Comparison of ENCODE assay signal across 29 cellular contexts in the genomic region with DNA sequence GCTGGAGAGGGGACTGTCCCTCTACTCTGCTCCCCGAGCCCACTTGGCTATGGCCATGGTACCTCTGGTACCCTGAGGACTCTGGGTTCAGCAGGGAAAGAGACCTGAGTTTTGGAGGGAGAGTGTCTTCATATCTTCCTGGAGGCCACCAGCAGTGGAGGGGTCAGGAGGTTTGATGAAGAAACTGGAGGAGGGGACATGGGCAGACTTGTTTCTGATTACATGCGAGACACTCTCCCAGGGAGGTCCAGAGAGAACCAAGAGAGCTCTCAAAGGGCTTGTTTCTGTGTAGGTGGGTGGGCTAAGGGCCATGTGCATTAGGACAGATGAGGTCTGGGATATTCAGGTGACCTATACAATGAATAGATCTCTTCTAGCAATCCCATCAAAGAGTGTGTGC.
A peak's percentile ranks its signal among the peaks of the same experiment; 100 is the strongest.
DNase-seq lines count a peak whose midpoint lies in the region; ATAC-seq, FAIRE-seq and TF ChIP-seq lines count a peak whose summit lies in the region.
"Had no signal": no experiment of that assay in that cellular context is flagged by ENCODE, and none has a peak within 500 bp of the region (broad histone marks: within the 10 kb centered on the region; RNA-seq: fewer than 3 reads in every experiment).

No MANE protein-coding gene starts in this region.

- H3K4me3 Mint-ChIP-seq in stimulated activated naive CD8-positive, alpha-beta T cell treated with anti-CD3 and anti-CD28 coated beads, Interleukin-15, amount 100 ng/mL, for 72 hours, result no peak overlapping the region
- H3K4me3 Mint-ChIP-seq: activated CD4-positive, alpha-beta memory T cell treated with anti-CD3 and anti-CD28 coated beads for 36 hours; activated naive CD4-positive, alpha-beta T cell treated with anti-CD3 and anti-CD28 coated beads, Interleukin-2, amount 10 ng/mL, durations not matched to agents 7 days and 5 days; CD4-positive, alpha-beta T cell; natural killer cell treated with Interleukin-12 subunit alpha and Interleukin-12 subunit beta and Interleukin-15 and Interleukin-18, amount 100 ng/mL, for 72 hours; type B pancreatic cell had no signal

- no peak overlapping the region for H3K27ac Mint-ChIP-seq in stimulated activated naive CD8-positive, alpha-beta T cell treated with anti-CD3 and anti-CD28 coated beads, Interleukin-15, amount 100 ng/mL, for 72 hours
- H3K27ac Mint-ChIP-seq: activated CD4-positive, alpha-beta memory T cell treated with anti-CD3 and anti-CD28 coated beads for 36 hours; activated naive CD4-positive, alpha-beta T cell treated with anti-CD3 and anti-CD28 coated beads, Interleukin-2, amount 10 ng/mL, durations not matched to agents 7 days and 5 days; CD4-positive, alpha-beta T cell; natural killer cell treated with Interleukin-12 subunit alpha and Interleukin-12 subunit beta and Interleukin-15 and Interleukin-18, amount 100 ng/mL, for 72 hours; type B pancreatic cell had no signal

- no TSS peak for BruUV-seq in OCI-LY7 (replicated peaks; lab: Mats Ljungman, UMichigan)

- WGBS in small intestine, 3 donors, result 77 to 93% (median 85%) methylated on average over 2 of the region's 2 CpGs

- no peak overlapping the region for H3K4me3 ChIP-seq in OCI-LY7 (ENCODE audit: low read depth, low read length, poor library complexity, severe bottlenecking)
- H3K4me3 ChIP-seq in vagina, result no peak overlapping the region
- no peak overlapping the region for H3K4me3 ChIP-seq in small intestine (ENCODE audit: low read depth in 1 of 2, low read length in 2 of 2)
- H3K4me3 ChIP-seq: HAP-1, mucosa of descending colon, ovary, skin epidermis had no signal

- POLR2A ChIA-PET in OCI-LY7 (lab: Charles Lee), result no interaction called here

- no peaks in the 10 kb centered on the region for H3K27me3 ChIP-seq in vagina
- no peaks in the 10 kb centered on the region for H3K27me3 ChIP-seq in small intestine (ENCODE audit: control insufficient read depth in 2 of 2, insufficient read depth in 2 of 2, low read length in 2 of 2)
- H3K27me3 ChIP-seq: ovary had no signal

- H3K9me3 ChIP-seq in OCI-LY7 (ENCODE audit: low read length), result peaks cover 12% of the 10 kb centered on the region; the same call in 1 of the 2 replicates
- H3K9me3 ChIP-seq in vagina, result no peaks in the 10 kb centered on the region
- no peaks in the 10 kb centered on the region for H3K9me3 ChIP-seq in small intestine (ENCODE audit: control insufficient read depth, low read depth)
- H3K9me3 ChIP-seq: mucosa of descending colon, ovary had no signal

- no peaks in the 10 kb centered on the region for H3K79me2 ChIP-seq in OCI-LY7 (ENCODE audit: insufficient read depth, low read depth, low read length)

- peaks cover 11 to 16% of the 10 kb centered on the region in 2 donors for H3K9me3 Mint-ChIP-seq in stimulated activated naive CD8-positive, alpha-beta T cell treated with anti-CD3 and anti-CD28 coated beads, Interleukin-15, amount 100 ng/mL, for 72 hours
- H3K9me3 Mint-ChIP-seq: activated CD4-positive, alpha-beta memory T cell treated with anti-CD3 and anti-CD28 coated beads for 36 hours; CD4-positive, alpha-beta T cell; natural killer cell treated with Interleukin-12 subunit alpha and Interleukin-12 subunit beta and Interleukin-15 and Interleukin-18, amount 100 ng/mL, for 72 hours; type B pancreatic cell had no signal

- FAIRE-seq in small intestine (lab: Jason Lieb, UNC), result no peak
- FAIRE-seq: D721Med, HTR-8/SVneo, TTC549 had no signal

- peak overlapping the region; percentile 58; the same call in 1 of the 2 replicates for H2AFZ ChIP-seq in OCI-LY7 (ENCODE audit: low read length)

- no peaks in the 10 kb centered on the region for H3K27me3 Mint-ChIP-seq in stimulated activated naive CD8-positive, alpha-beta T cell treated with anti-CD3 and anti-CD28 coated beads, Interleukin-15, amount 100 ng/mL, for 72 hours
- H3K27me3 Mint-ChIP-seq: activated CD4-positive, alpha-beta memory T cell treated with anti-CD3 and anti-CD28 coated beads for 36 hours; activated naive CD4-positive, alpha-beta T cell treated with anti-CD3 and anti-CD28 coated beads, Interleukin-2, amount 10 ng/mL, durations not matched to agents 7 days and 5 days; CD4-positive, alpha-beta T cell; type B pancreatic cell had no signal

- CTCF ChIA-PET in OCI-LY7 (lab: Charles Lee; ENCODE audit: unreplicated experiment), result no interaction called here

- H4K20me1 ChIP-seq in OCI-LY7 (ENCODE audit: insufficient read depth, low read length), result no peaks in the 10 kb centered on the region

- no peak for TF ChIP-seq POLR2A in vagina (IDR thresholded peaks at IDR 0.05)

- H3K4me1 ChIP-seq in OCI-LY7 (ENCODE audit: insufficient read depth, low read length, poor library complexity, severe bottlenecking) (peaks cover 44% of the 10 kb centered on the region), vagina (peaks cover 6% of the 10 kb centered on the region), small intestine (ENCODE audit: control insufficient read depth in 2 of 2, insufficient read depth in 1 of 2, low read depth in 1 of 2, low read length in 1 of 2) (peaks cover 0 to 3% of the 10 kb centered on the region in 2 donors)

- intact Hi-C loops in OCI-LY7 (cut with micrococcal nuclease; ENCODE audit: unreplicated experiment), result no loop called here
- intact Hi-C loops in vagina (cut with DNase I), result no loop called here

- H3K27ac ChIP-seq in OCI-LY7 (ENCODE audit: low read depth, low read length, poor library complexity, severe bottlenecking) (peak overlapping the region; percentile 91), vagina (no peak overlapping the region), small intestine (ENCODE audit: low read depth in 1 of 2, low read length in 1 of 2) (no peak overlapping the region)
- H3K27ac ChIP-seq: ovary, RWPE1, skin epidermis had no signal

- H3K4me2 ChIP-seq in OCI-LY7 (ENCODE audit: low read length), result peak overlapping the region; percentile 67

- H3K4me1 Mint-ChIP-seq in stimulated activated naive CD8-positive, alpha-beta T cell treated with anti-CD3 and anti-CD28 coated beads, Interleukin-15, amount 100 ng/mL, for 72 hours, result peaks cover 45% of the 10 kb centered on the region

- H3K9me2 ChIP-seq in OCI-LY7 (ENCODE audit: insufficient read depth, low read length), result no peaks in the 10 kb centered on the region

- H3K36me3 ChIP-seq in OCI-LY7 (ENCODE audit: insufficient read depth, low read length) (no peaks in the 10 kb centered on the region; the same call in 1 of the 2 replicates), vagina (no peaks in the 10 kb centered on the region), small intestine (ENCODE audit: control insufficient read depth in 2 of 2, insufficient read depth in 2 of 2, low read length in 2 of 2) (no peaks in the 10 kb centered on the region)
- H3K36me3 ChIP-seq: HAP-1, ovary had no signal

- DNase-seq in OCI-LY7 (ENCODE audit: low spot score), result no peak
- DNase-seq in vagina (ENCODE audit: extremely low spot score in 2 of 2), result peak; percentile 69 to 72
- no peak for DNase-seq in NCI-H2227 (lab: John Stamatoyannopoulos, UW; ENCODE audit: unreplicated experiment)
- no peak for DNase-seq in stimulated activated naive CD8-positive, alpha-beta T cell treated with anti-CD3 and anti-CD28 coated beads, Interleukin-15, amount 100 ng/mL, for 72 hours
- no peak for DNase-seq in small intestine
- DNase-seq: activated CD4-positive, alpha-beta memory T cell treated with anti-CD3 and anti-CD28 coated beads for 36 hours; activated CD4-positive, CD25-positive, alpha-beta regulatory T cell treated with anti-CD3 and anti-CD28 coated beads, Interleukin-2, amount 50 U/mL, for 72 hours; activated CD8-positive, alpha-beta memory T cell treated with anti-CD3 and anti-CD28 coated beads, Interleukin-2, amount 50 U/mL, for 48 hours; activated naive CD4-positive, alpha-beta T cell treated with anti-CD3 and anti-CD28 coated beads, Interleukin-2, amount 10 ng/mL, durations not matched to agents 7 days and 5 days; amygdala; CD4-positive, alpha-beta T cell; effector CD4-positive, alpha-beta T cell; head of caudate nucleus; KG1; mucosa of descending colon; NCI-H1436 treated with DMSO at 0.1 percent for 48 hours; NCI-H82; ovary; stimulated activated CD4-positive, alpha-beta T cell treated with anti-CD3 and anti-CD28 coated beads, Interleukin-2, amount 100 ng/mL, for 24 hours had no signal

- TF ChIP-seq CTCF in OCI-LY7 (conservative IDR thresholded peaks at IDR 0.05; ENCODE audit: low read length) (no peak), vagina (IDR thresholded peaks at IDR 0.05) (no peak)

- ATAC-seq in GM19035 (IDR thresholded peaks at IDR 0.05; ENCODE audit: unreplicated experiment), result peak; percentile 13
- peak; percentile 7 for ATAC-seq in HG03135 (IDR thresholded peaks at IDR 0.05; ENCODE audit: unreplicated experiment)
- no peak for ATAC-seq in stimulated activated naive CD8-positive, alpha-beta T cell treated with anti-CD3 and anti-CD28 coated beads, Interleukin-15, amount 100 ng/mL, for 72 hours
- ATAC-seq: natural killer cell treated with Interleukin-12 subunit alpha and Interleukin-12 subunit beta and Interleukin-15 and Interleukin-18, amount 100 ng/mL, for 72 hours had no signal

Comparison
In these comparisons a context has a peak if more than half of its experiments do, and no peak if none do; other contexts are left out.
1. DNase-seq: peak in vagina (2 of 2); none in OCI-LY7 (single experiment), NCI-H2227 (single experiment), stimulated activated naive CD8-positive, alpha-beta T cell treated with anti-CD3 and anti-CD28 coated beads, Interleukin-15, amount 100 ng/mL, for 72 hours (0 of 2) and small intestine (single experiment).